Comparison of ENCODE assay signal across 8 cellular contexts in genomic region chr1:119286587-119287181, GRCh38.
DNase-seq lines count a peak whose midpoint lies in the region; ATAC-seq, FAIRE-seq and TF ChIP-seq lines count a peak whose summit lies in the region.

No MANE protein-coding gene starts in this region.

- no peak for TF ChIP-seq POLR2A in GM12891 (IDR thresholded peaks at IDR 0.05; ENCODE audit: low read depth, low read length)

- FAIRE-seq in GM12891 (lab: Jason Lieb, UNC): peak; percentile 78

- ATAC-seq in HG02981 (IDR thresholded peaks at IDR 0.05; ENCODE audit: unreplicated experiment): peak; percentile 77
- no peak for ATAC-seq in HG03175 (IDR thresholded peaks at IDR 0.05; ENCODE audit: unreplicated experiment)

- DNase-seq in Ammon's horn (ENCODE audit: low spot score): peak; percentile 18
- peak; percentile 30 for DNase-seq in GM12891 (ENCODE audit: insufficient read length, low spot score)
- peak; percentile 5 for DNase-seq in NCI-H460 (ENCODE audit: extremely low read depth, low read depth)
- DNase-seq in astrocyte of the hippocampus (ENCODE audit: low read depth, low spot score): peak; percentile 51
- DNase-seq in lung microvascular endothelial cell (ENCODE audit: low read depth in 2 of 2): peak; percentile 41 to 55
- DNase-seq in NCI-H226: no peak

TF ChIP-seq in GM12891, 5 proteins besides CTCF, POLR2A, EP300 and RAD21:
- TF ChIP-seq POLR2AphosphoS5 (IDR thresholded peaks at IDR 0.05; ENCODE audit: low read depth, low read length) (no peak), SPI1 (IDR thresholded peaks at IDR 0.05; ENCODE audit: low read depth, low read length) (no peak), POU2F2 (IDR thresholded peaks at IDR 0.05; ENCODE audit: low read depth, low read length) (no peak), TAF1 (IDR thresholded peaks at IDR 0.05; ENCODE audit: low read depth, low read length) (no peak), PAX5 (IDR thresholded peaks at IDR 0.05; ENCODE audit: insufficient read depth, low read length, severe bottlenecking) (no peak)
